ENCODE assay signal across 8 cellular contexts in genomic region chr3:157160652-157161480, GRCh38. TPM values are rescaled to one million over a fixed set of nuclear protein-coding genes. Genes with fewer than 3 reads are reported as not detected.
DNase-seq lines count a peak whose midpoint lies in the region; FAIRE-seq and TF ChIP-seq lines count a peak whose summit lies in the region.

No MANE protein-coding gene starts in this region.

- H3K4me3 ChIP-seq in HEK293 (ENCODE audit: low read depth, low read length): peak overlapping the region; percentile 95
- peak overlapping the region; percentile 98 for H3K4me3 ChIP-seq in bronchial epithelial cell (ENCODE audit: low read depth, low read length)
- peak overlapping the region; percentile 87 to 99 (median 90) for H3K4me3 ChIP-seq in keratinocyte (ENCODE audit: control insufficient read depth in 2 of 3, extremely low read depth in 1 of 3, insufficient read depth in 2 of 3, low read depth in 1 of 3, low read length in 3 of 3)

- H3K9me3 ChIP-seq in HEK293 (ENCODE audit: control insufficient read depth, insufficient read depth, low read depth, low read length) (no peaks in the 10 kb centered on the region), keratinocyte (ENCODE audit: control insufficient read depth, low read depth, low read length) (no peaks in the 10 kb centered on the region)

- H3K36me3 ChIP-seq in HEK293 (ENCODE audit: control insufficient read depth in 2 of 2, insufficient read depth in 1 of 2, low read length in 2 of 2) (peaks cover 7 to 33% of the 10 kb centered on the region in 2 experiments; a peak in 2 of 3 replicates), bronchial epithelial cell (ENCODE audit: control insufficient read depth, insufficient read depth, low read length) (peaks cover 4% of the 10 kb centered on the region), keratinocyte (ENCODE audit: control insufficient read depth in 2 of 2, extremely low read depth in 1 of 2, insufficient read depth in 2 of 2, low read length in 2 of 2) (peaks cover 5 to 14% of the 10 kb centered on the region in 2 experiments)

- dilution Hi-C loops in keratinocyte (cut with MboI; ENCODE audit: extremely low pct_ligation_motif_present, low sequenced_read_pairs): no loop called here

- H4K20me1 ChIP-seq in keratinocyte (ENCODE audit: control insufficient read depth, extremely low read depth, insufficient read depth, low read length): peaks cover 15% of the 10 kb centered on the region

- peak overlapping the region; percentile 89 for H2AFZ ChIP-seq in keratinocyte (ENCODE audit: control insufficient read depth, low read length)

- peak overlapping the region; percentile 99 for H3K4me2 ChIP-seq in keratinocyte (ENCODE audit: control insufficient read depth, extremely low read depth, insufficient read depth, low read depth, low read length)

- peak overlapping the region; percentile 100 for H3K9ac ChIP-seq in keratinocyte (ENCODE audit: control insufficient read depth, extremely low read depth, insufficient read depth, low read length)

- peaks cover 40% of the 10 kb centered on the region for H3K79me2 ChIP-seq in keratinocyte (ENCODE audit: control insufficient read depth, insufficient read depth, low read length)

- DNase-seq in NCI-H2081 (lab: John Stamatoyannopoulos, UW): peak; percentile 48 to 75
- no peak for DNase-seq in NCI-H2081 treated with DMSO at 0.1 percent for 48 hours (lab: John Stamatoyannopoulos, UW)
- peak; percentile 95 for DNase-seq in M059J (ENCODE audit: low read depth)
- peak; percentile 55 to 82 for DNase-seq in SW 1271 (lab: John Stamatoyannopoulos, UW)
- DNase-seq in bronchial epithelial cell (ENCODE audit: low read depth): peak; percentile 93
- no peak for DNase-seq in keratinocyte (ENCODE audit: low read depth, low spot score)
- peak; percentile 30 to 47 for DNase-seq in stimulated activated CD4-positive, alpha-beta T cell treated with anti-CD3 and anti-CD28 coated beads, Interleukin-15, amount 100 ng/mL, for 48 hours (ENCODE audit: low read depth in 2 of 2)

- POLR2A ChIA-PET in HEK293 (lab: Yijun Ruan, JAX): interaction anchor here (1.0 to 7.4 kb wide), 9 partner anchors 8 to 339 kb away, joined by 3 to 159 read pairs (median 5); no protein-coding TSS in a partner anchor

- H3K27ac ChIP-seq in HEK293 (ENCODE audit: extremely low read depth, low read depth, low read length) (peak overlapping the region; percentile 82), keratinocyte (ENCODE audit: control insufficient read depth, insufficient read depth, low read length) (peak overlapping the region; percentile 100)

- H3K27me3 ChIP-seq in bronchial epithelial cell (ENCODE audit: control insufficient read depth, insufficient read depth, low read length) (no peaks in the 10 kb centered on the region), keratinocyte (ENCODE audit: control insufficient read depth, extremely low read depth, insufficient read depth, low read length) (no peaks in the 10 kb centered on the region)

- no peak for FAIRE-seq in bronchial epithelial cell (lab: Jason Lieb, UNC)
- no peak for FAIRE-seq in keratinocyte (lab: Jason Lieb, UNC)

- H3K4me1 ChIP-seq in HEK293 (ENCODE audit: control insufficient read depth, insufficient read depth, low read length) (peaks cover 7% of the 10 kb centered on the region), keratinocyte (ENCODE audit: control insufficient read depth, extremely low read depth, insufficient read depth, low read length) (peaks cover 33% of the 10 kb centered on the region)

- H3K9me1 ChIP-seq in keratinocyte (ENCODE audit: control insufficient read depth, extremely low read depth, insufficient read depth, low read length): no peaks in the 10 kb centered on the region

- TF ChIP-seq CTCF in HEK293 (tag by site-specific recombination; IDR thresholded peaks at IDR 0.05) (no peak), bronchial epithelial cell (IDR thresholded peaks at IDR 0.05; ENCODE audit: insufficient read depth, low read length, severe bottlenecking) (no peak), keratinocyte (optimal IDR thresholded peaks at IDR 0.05 in 1 of 3, IDR thresholded peaks at IDR 0.05 in 1 of 3, conservative IDR thresholded peaks at IDR 0.05 in 1 of 3; ENCODE audit: extremely low read depth in 1 of 3, insufficient read depth in 2 of 3, low read length in 3 of 3) (no peak)

- CTCF ChIA-PET in HEK293 (lab: Yijun Ruan, JAX): interaction anchor here (0.6 to 1.8 kb wide), 5 partner anchors 14 to 626 kb away, joined by 3 to 9 read pairs (median 3); no protein-coding TSS in a partner anchor

TF ChIP-seq in HEK293, 187 proteins besides CTCF, POLR2A, EP300 and RAD21 (continues in another document):
- TF ChIP-seq OVOL3 (tag by site-specific recombination; IDR thresholded peaks at IDR 0.05) (no peak), ZNF791 (tag by site-specific recombination; IDR thresholded peaks at IDR 0.05) (no peak), ZNF660 (tag by site-specific recombination; IDR thresholded peaks at IDR 0.05) (0 out of 2 replicates have a peak, but pooled peaks have one; percentile 7), ZNF843 (tag by site-specific recombination; IDR thresholded peaks at IDR 0.05) (no peak), ZNF707 (tag by site-specific recombination; IDR thresholded peaks at IDR 0.05) (no peak), ZNF274 (IDR thresholded peaks at IDR 0.05; ENCODE audit: low read length) (no peak), ZNF274 (tag by site-specific recombination; IDR thresholded peaks at IDR 0.05; ENCODE audit: borderline replicate concordance) (no peak), PATZ1 (tag by site-specific recombination; IDR thresholded peaks at IDR 0.05) (no peak), ZNF335 (tag by site-specific recombination; conservative IDR thresholded peaks at IDR 0.05) (no peak), WT1 (tag by site-specific recombination; IDR thresholded peaks at IDR 0.05) (0 out of 2 replicates have a peak, but pooled peaks have one; percentile 16), IKZF3 (tag by site-specific recombination; IDR thresholded peaks at IDR 0.05) (0 out of 2 replicates have a peak, but pooled peaks have one; percentile 23), ZNF138 (tag by site-specific recombination; IDR thresholded peaks at IDR 0.05; ENCODE audit: borderline replicate concordance) (no peak), SP3 (tag by site-specific recombination; IDR thresholded peaks at IDR 0.05) (no peak), YY1 (tag by site-specific recombination; IDR thresholded peaks at IDR 0.05) (no peak), ZBTB8A (tag by site-specific recombination; IDR thresholded peaks at IDR 0.05) (no peak), ZNF114 (tag by site-specific recombination; IDR thresholded peaks at IDR 0.05) (no peak), ZNF624 (tag by site-specific recombination; IDR thresholded peaks at IDR 0.05) (no peak)
- TF ChIP-seq, protein P1, sequence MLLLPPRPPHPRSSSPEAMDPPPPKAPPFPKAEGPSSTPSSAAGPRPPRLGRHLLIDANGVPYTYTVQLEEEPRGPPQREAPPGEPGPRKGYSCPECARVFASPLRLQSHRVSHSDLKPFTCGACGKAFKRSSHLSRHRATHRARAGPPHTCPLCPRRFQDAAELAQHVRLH (tag by site-specific recombination; IDR thresholded peaks at IDR 0.05): no peak

RNA-seq across cellular contexts. Expression of gene CCNL1, which starts 0.9 kb away (rescaled TPM):
- total RNA-seq in M059J (2014; rRNA removed; shearing (Covaris generic)): 62.9 and 66.2 TPM in 2 replicates
- total RNA-seq in bronchial epithelial cell: 107 and 150 TPM in 2 replicates
- 59.1 to 136 TPM (median 118 TPM) in 3 replicates for polyA plus RNA-seq in keratinocyte
- polyA plus RNA-seq in keratinocyte (2011; ENCODE audit: low read depth): 698 TPM
- polyA plus RNA-seq in keratinocyte (2011; cell fraction: cytosol; rRNA removed): 11.9 and 23.3 TPM in 2 replicates
- polyA plus RNA-seq in keratinocyte (2011; cell fraction: nucleus; rRNA removed): 262 and 357 TPM in 2 replicates
- polyA plus RNA-seq in keratinocyte (2012; ENCODE audit: low replicate concordance): 33.1 and 117 TPM in 2 replicates
- 27.8 to 153 TPM (median 85.5 TPM) in 3 replicates for polyA minus RNA-seq in keratinocyte
- 33.8 TPM for polyA minus RNA-seq in keratinocyte (2011; cell fraction: cytosol; rRNA and poly(A)+ RNA removed)
- polyA minus RNA-seq in keratinocyte (2011; cell fraction: nucleus; rRNA and poly(A)+ RNA removed): 279 and 325 TPM in 2 replicates

Comparison
In these comparisons a context has a peak if more than half of its experiments do, and no peak if none do; other contexts are left out.
1. DNase-seq: peak in NCI-H2081 (2 of 2), M059J (single experiment), SW 1271 (2 of 2), bronchial epithelial cell (single experiment) and stimulated activated CD4-positive, alpha-beta T cell treated with anti-CD3 and anti-CD28 coated beads, Interleukin-15, amount 100 ng/mL, for 48 hours (2 of 2); none in NCI-H2081 treated with DMSO at 0.1 percent for 48 hours (single experiment) and keratinocyte (single experiment).
2. Peak in every context shown above with its lines, with median percentiles within 50 percentile points of each other: H3K4me3 ChIP-seq.